ENCODE assay signal across 10 cellular contexts in the genomic region with DNA sequence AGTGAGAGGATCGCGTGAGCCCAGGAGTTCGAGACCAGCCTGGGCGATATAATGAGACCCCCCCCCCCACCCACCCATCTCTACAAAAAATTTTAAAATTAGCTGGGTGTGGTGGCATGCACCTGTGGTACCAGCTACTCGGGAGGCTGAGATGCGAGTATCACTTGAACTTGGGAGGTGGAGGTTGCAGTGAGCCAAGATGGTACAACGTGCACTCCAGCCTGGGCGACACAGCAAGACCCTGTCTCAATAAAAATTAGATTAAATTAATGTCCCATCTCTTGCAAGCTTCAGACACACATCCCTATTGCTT. TPM values are rescaled to one million over a fixed set of nuclear protein-coding genes. Genes with fewer than 3 reads are reported as not detected.
DNase-seq lines count a peak whose midpoint lies in the region; ATAC-seq lines count a peak whose summit lies in the region.
"Had no signal": no experiment of that assay in that cellular context is flagged by ENCODE, and none has a peak within 500 bp of the region (broad histone marks: within the 10 kb centered on the region; RNA-seq: fewer than 3 reads in every experiment).

No MANE protein-coding gene starts in this region.

- H3K27me3 Mint-ChIP-seq in activated T-helper 17 cell treated with anti-CD3 and anti-CD28 coated beads, Interleukin-2, amount 50 U/mL, for 72 hours, result peaks cover 38% of the 10 kb centered on the region
- peaks cover 47% of the 10 kb centered on the region for H3K27me3 Mint-ChIP-seq in activated T-cell treated with anti-CD3 and anti-CD28 coated beads, Interleukin-2, amount 50 U/mL, for 4 hours (ENCODE audit: low read depth)

- peaks cover 5% of the 10 kb centered on the region; the same call in 1 of the 2 replicates for H3F3A ChIP-seq in GM23248 (ENCODE audit: insufficient read depth)

- no peaks in the 10 kb centered on the region for H4K20me1 ChIP-seq in GM23248 (ENCODE audit: insufficient read depth)

- no peaks in the 10 kb centered on the region for H3K4me1 ChIP-seq in GM23248 (ENCODE audit: insufficient read depth)
- no peaks in the 10 kb centered on the region for H3K4me1 ChIP-seq in skeletal muscle tissue (ENCODE audit: control insufficient read depth in 3 of 3, insufficient read depth in 3 of 3, low read length in 3 of 3)

- H3K27ac ChIP-seq in GM23248, result no peak overlapping the region
- H3K27ac ChIP-seq in skeletal muscle tissue (ENCODE audit: low read depth, low read length), result no peak overlapping the region

- no peak for DNase-seq in GM23248
- no peak for DNase-seq in iPS-NIHi7 (ENCODE audit: extremely low spot score)
- DNase-seq in activated T-cell treated with anti-CD3 and anti-CD28 coated beads, Interleukin-2, amount 50 U/mL, for 4 hours, result no peak
- DNase-seq: effector CD4-positive, alpha-beta T cell; NCI-H2029 had no signal

- H3K9me3 ChIP-seq in GM23248 (ENCODE audit: low read depth) (no peaks in the 10 kb centered on the region), skeletal muscle tissue (ENCODE audit: control insufficient read depth in 3 of 3, low read length in 3 of 3) (no peaks in the 10 kb centered on the region)

- no peaks in the 10 kb centered on the region for H3K36me3 ChIP-seq in GM23248 (ENCODE audit: low read depth)
- H3K36me3 ChIP-seq in skeletal muscle tissue (ENCODE audit: control insufficient read depth in 3 of 3, insufficient read depth in 3 of 3, low read length in 3 of 3), result no peaks in the 10 kb centered on the region

- peak overlapping the region; percentile 83 for H3K4me3 ChIP-seq in GM23248
- peak overlapping the region; percentile 55 for H3K4me3 ChIP-seq in iPS-11a (ENCODE audit: low read depth, low read length)
- peak overlapping the region; percentile 17 to 65 (median 56) for H3K4me3 ChIP-seq in skeletal muscle tissue (ENCODE audit: low read length in 3 of 3)

- H3K9ac ChIP-seq in GM23248 (peak overlapping the region; percentile 61), skeletal muscle tissue (ENCODE audit: low read depth in 1 of 3, low read length in 3 of 3) (peak overlapping the region in 1 of 3 donors; percentile 76)

- no peaks in the 10 kb centered on the region for H3K79me2 ChIP-seq in GM23248 (ENCODE audit: insufficient read depth)

- H3K4me2 ChIP-seq in GM23248 (ENCODE audit: unreplicated experiment), result peak overlapping the region; percentile 95

- in situ Hi-C loops in GM23248 (cut with MboI), result no loop called here

- no peaks in the 10 kb centered on the region for H3K9me3 Mint-ChIP-seq in activated T-helper 17 cell treated with anti-CD3 and anti-CD28 coated beads, Interleukin-2, amount 50 U/mL, for 72 hours
- H3K9me3 Mint-ChIP-seq in activated T-cell treated with anti-CD3 and anti-CD28 coated beads, Interleukin-2, amount 50 U/mL, for 4 hours, result no peaks in the 10 kb centered on the region

- H2AFZ ChIP-seq in GM23248, result peak overlapping the region; percentile 81

- peak overlapping the region; percentile 28 for H3K4me3 Mint-ChIP-seq in activated T-helper 17 cell treated with anti-CD3 and anti-CD28 coated beads, Interleukin-2, amount 50 U/mL, for 72 hours
- H3K4me3 Mint-ChIP-seq in activated T-cell treated with anti-CD3 and anti-CD28 coated beads, Interleukin-2, amount 50 U/mL, for 4 hours, result no peak overlapping the region

- H3K27me3 ChIP-seq in GM23248 (replicated peaks; ENCODE audit: insufficient read depth) (peaks cover 16% of the 10 kb centered on the region), skeletal muscle tissue (ENCODE audit: control insufficient read depth in 3 of 3, insufficient read depth in 3 of 3, low read length in 3 of 3) (peaks cover 4 to 10% (median 10%) of the 10 kb centered on the region in 3 donors)

- ATAC-seq in activated T-helper 17 cell treated with anti-CD3 and anti-CD28 coated beads, Interleukin-2, amount 50 U/mL, for 72 hours (replicated peaks), result no peak
- ATAC-seq in HG03045 (IDR thresholded peaks at IDR 0.05; ENCODE audit: unreplicated experiment), result no peak
- ATAC-seq in GM19324 (IDR thresholded peaks at IDR 0.05; ENCODE audit: low FRiP score, unreplicated experiment), result no peak
- no peak for ATAC-seq in activated T-cell treated with anti-CD3 and anti-CD28 coated beads, Interleukin-2, amount 50 U/mL, for 4 hours

- peaks cover 5% of the 10 kb centered on the region for H3K4me1 Mint-ChIP-seq in activated T-helper 17 cell treated with anti-CD3 and anti-CD28 coated beads, Interleukin-2, amount 50 U/mL, for 72 hours
- peaks cover 12% of the 10 kb centered on the region for H3K4me1 Mint-ChIP-seq in activated T-cell treated with anti-CD3 and anti-CD28 coated beads, Interleukin-2, amount 50 U/mL, for 4 hours (ENCODE audit: low read depth)

- no peaks in the 10 kb centered on the region for H3K36me3 Mint-ChIP-seq in activated T-helper 17 cell treated with anti-CD3 and anti-CD28 coated beads, Interleukin-2, amount 50 U/mL, for 72 hours (ENCODE audit: low read depth)
- H3K36me3 Mint-ChIP-seq in activated T-cell treated with anti-CD3 and anti-CD28 coated beads, Interleukin-2, amount 50 U/mL, for 4 hours (ENCODE audit: insufficient read depth), result peaks cover 1% of the 10 kb centered on the region

- no peak overlapping the region for H3K27ac Mint-ChIP-seq in activated T-helper 17 cell treated with anti-CD3 and anti-CD28 coated beads, Interleukin-2, amount 50 U/mL, for 72 hours

- WGBS in GM23248 (ENCODE audit: low coverage in 1 of 2, low lambda C conversion rate in 2 of 2, missing lambda C conversion rate in 2 of 2), 2 experiments, result 42 to 43% methylated on average over 7 to 8 of the region's 8 CpGs

- H3K9me2 ChIP-seq in GM23248 (ENCODE audit: insufficient read depth), result no peaks in the 10 kb centered on the region

RNA-seq across cellular contexts. Expression of a gene that starts 0.4 kb away (rescaled TPM):
- 1.2 and 1.4 TPM in 2 replicates for total RNA-seq in GM23248 (2014; rRNA removed; shearing (Covaris generic))
- 0.65 and 0.80 TPM in 2 replicates for polyA plus RNA-seq in GM23248 (2016; fragmentation: Nextera tagmentation; extraction: Ambion mirVana)
- 1 to 10 TPM in 1 of 2 donors, under 1 TPM in 1; 0.37 to 1.6 TPM for total RNA-seq in activated T-helper 17 cell treated with anti-CD3 and anti-CD28 coated beads, Interleukin-2, amount 50 U/mL, for 72 hours
- 1.0 TPM for total RNA-seq in skeletal muscle tissue
- 1 to 10 TPM in 2 of 3 donors, under 1 TPM in 1; 0.76 to 3.5 (median 1.9) TPM for total RNA-seq in activated T-cell treated with anti-CD3 and anti-CD28 coated beads, Interleukin-2, amount 50 U/mL, for 4 hours
